Comparison of ENCODE assay signal across 23 cellular contexts in the genomic region with DNA sequence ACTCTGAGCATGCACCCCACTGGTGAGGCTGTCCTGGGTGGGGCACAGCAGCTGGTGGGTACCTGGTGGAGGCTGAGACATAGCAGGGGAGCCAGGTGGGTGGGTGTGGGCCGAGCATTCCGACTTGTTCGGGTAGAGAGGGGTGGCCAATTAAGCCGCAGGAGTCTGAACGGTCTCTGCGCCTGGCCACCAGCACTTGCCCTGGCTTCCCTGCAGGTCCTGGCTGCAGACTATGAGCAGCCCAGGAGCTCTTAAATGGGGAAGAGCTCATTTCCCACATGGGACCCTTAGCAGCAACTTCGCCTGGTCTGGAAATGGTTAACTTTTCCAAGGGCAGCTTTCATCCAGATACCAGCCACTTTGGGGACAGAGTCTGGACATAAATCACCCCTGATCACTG. TPM values are rescaled to one million over a fixed set of nuclear protein-coding genes. Genes with fewer than 3 reads are reported as not detected.
DNase-seq lines count a peak whose midpoint lies in the region; ATAC-seq, FAIRE-seq and TF ChIP-seq lines count a peak whose summit lies in the region.
"Had no signal": no experiment of that assay in that cellular context is flagged by ENCODE, and none has a peak within 500 bp of the region (broad histone marks: within the 10 kb centered on the region; RNA-seq: fewer than 3 reads in every experiment).

No MANE protein-coding gene starts in this region.

- no peaks in the 10 kb centered on the region for H3K79me1 ChIP-seq in mesenchymal stem cell (replicated peaks; ENCODE audit: low read length, poor library complexity, severe bottlenecking)

- TF ChIP-seq POLR2A in body of pancreas (IDR thresholded peaks at IDR 0.05) = no peak

- H3K27ac ChIP-seq in mesenchymal stem cell (ENCODE audit: low read length, poor library complexity, severe bottlenecking) (no peak overlapping the region), smooth muscle cell (ENCODE audit: low read depth) (peak overlapping the region; percentile 98), body of pancreas (no peak overlapping the region)
- H3K27ac ChIP-seq: foreskin keratinocyte, parathyroid adenoma, WERI-Rb-1 had no signal

- H3K9ac ChIP-seq in adipocyte (ENCODE audit: low read length) (peak overlapping the region; percentile 86), mesenchymal stem cell (ENCODE audit: low read length) (peak overlapping the region; percentile 88), smooth muscle cell (ENCODE audit: low read depth) (peak overlapping the region; percentile 65)
- H3K9ac ChIP-seq: parathyroid adenoma had no signal

- no peak overlapping the region for H2BK15ac ChIP-seq in mesenchymal stem cell (ENCODE audit: low read depth, poor library complexity, severe bottlenecking)

- H4K20me1 ChIP-seq in smooth muscle cell (ENCODE audit: low read depth) = no peaks in the 10 kb centered on the region

- no peak overlapping the region for H4K91ac ChIP-seq in mesenchymal stem cell (ENCODE audit: low read length)

- H3K9me3 ChIP-seq in adipocyte (ENCODE audit: control insufficient read depth, low read length) (no peaks in the 10 kb centered on the region), mesenchymal stem cell (ENCODE audit: control insufficient read depth, low read length) (no peaks in the 10 kb centered on the region), smooth muscle cell (replicated peaks; ENCODE audit: low read depth) (no peaks in the 10 kb centered on the region), body of pancreas (no peaks in the 10 kb centered on the region)

- H3F3A ChIP-seq in smooth muscle cell (ENCODE audit: low read depth) = peaks cover 28% of the 10 kb centered on the region

- WGBS in mesenchymal stem cell = 84% methylated on average over 7 of the region's 7 CpGs
- 79% methylated on average over 7 of the region's 7 CpGs for WGBS in smooth muscle cell (ENCODE audit: low lambda C conversion rate)
- WGBS in body of pancreas, 2 donors = 16 to 41% methylated on average over 4 to 7 of the region's 7 CpGs

- no peaks in the 10 kb centered on the region for H3K36me3 Mint-ChIP-seq in activated T-cell treated with anti-CD3 and anti-CD28 coated beads, Interleukin-2, amount 50 U/mL, for 72 hours (ENCODE audit: insufficient read depth in 2 of 2)
- H3K36me3 Mint-ChIP-seq: CD4-positive, CD25-positive, alpha-beta regulatory T cell; naive thymus-derived CD8-positive, alpha-beta T cell had no signal

- intact Hi-C loops in body of pancreas (cut with DNase I) = no loop called here

- peaks cover 48% of the 10 kb centered on the region for H3K79me2 ChIP-seq in smooth muscle cell (ENCODE audit: low read depth)
- H3K79me2 ChIP-seq: parathyroid adenoma had no signal

- no peak overlapping the region for H3K23ac ChIP-seq in mesenchymal stem cell (ENCODE audit: low read length in 2 of 2)

- no peaks in the 10 kb centered on the region for H3K27me3 ChIP-seq in adipocyte (replicated peaks; ENCODE audit: control insufficient read depth, insufficient read depth, low read length)
- peaks cover 0 to 51% of the 10 kb centered on the region in 2 experiments for H3K27me3 ChIP-seq in mesenchymal stem cell (ENCODE audit: control insufficient read depth in 1 of 2, insufficient read depth in 1 of 2, low read length in 2 of 2)
- no peaks in the 10 kb centered on the region for H3K27me3 ChIP-seq in smooth muscle cell (ENCODE audit: low read depth)
- H3K27me3 ChIP-seq in body of pancreas = peaks cover 0 to 3% of the 10 kb centered on the region in 2 donors

- H3K27ac Mint-ChIP-seq in activated T-cell treated with anti-CD3 and anti-CD28 coated beads, Interleukin-2, amount 50 U/mL, for 72 hours = no peak overlapping the region
- H3K27ac Mint-ChIP-seq: activated naive CD8-positive, alpha-beta T cell treated with anti-CD3 and anti-CD28 coated beads, Interleukin-2, amount 50 U/mL, for 24 hours; CD4-positive, CD25-positive, alpha-beta regulatory T cell; dendritic cell treated with granulocyte-macrophage colony-stimulating factor and Interleukin-4, amounts not matched to agents 40 ng/mL and 50 ng/mL, for 4 days; naive thymus-derived CD8-positive, alpha-beta T cell had no signal

- H3K18ac ChIP-seq in mesenchymal stem cell (ENCODE audit: low read depth in 1 of 2, low read length in 2 of 2) = peak overlapping the region in 1 of 2 experiments; percentile 50

- no peaks in the 10 kb centered on the region for H3K9me3 Mint-ChIP-seq in activated T-cell treated with anti-CD3 and anti-CD28 coated beads, Interleukin-2, amount 50 U/mL, for 72 hours
- H3K9me3 Mint-ChIP-seq: activated naive CD8-positive, alpha-beta T cell treated with anti-CD3 and anti-CD28 coated beads, Interleukin-2, amount 50 U/mL, for 24 hours; CD4-positive, CD25-positive, alpha-beta regulatory T cell; dendritic cell treated with granulocyte-macrophage colony-stimulating factor and Interleukin-4, amounts not matched to agents 40 ng/mL and 50 ng/mL, for 4 days; naive thymus-derived CD8-positive, alpha-beta T cell had no signal

- H3K4me2 ChIP-seq in mesenchymal stem cell (ENCODE audit: low read length, poor library complexity, severe bottlenecking) = no peak overlapping the region
- peak overlapping the region; percentile 68 for H3K4me2 ChIP-seq in smooth muscle cell

- H3K36me3 ChIP-seq in adipocyte (ENCODE audit: control insufficient read depth, insufficient read depth, low read length, severe bottlenecking) (no peaks in the 10 kb centered on the region), mesenchymal stem cell (ENCODE audit: control insufficient read depth in 1 of 2, insufficient read depth in 2 of 2, low read depth in 1 of 2, low read length in 2 of 2) (peaks cover 0 to 9% of the 10 kb centered on the region in 2 experiments), smooth muscle cell (ENCODE audit: low read depth) (no peaks in the 10 kb centered on the region), body of pancreas (replicated peaks in 1 of 2; ENCODE audit: insufficient read depth in 1 of 2, low read depth in 2 of 2) (no peaks in the 10 kb centered on the region)
- H3K36me3 ChIP-seq: WERI-Rb-1 had no signal

- no peak overlapping the region for H2BK120ac ChIP-seq in mesenchymal stem cell (ENCODE audit: low read depth, low read length)

- H2BK12ac ChIP-seq in mesenchymal stem cell (ENCODE audit: low read length in 2 of 2) = peak overlapping the region in 1 of 2 experiments; percentile 40

- DNase-seq in AG10803 (ENCODE audit: low read depth) (no peak), adipocyte (ENCODE audit: low read depth) (no peak), mesenchymal stem cell (no peak), smooth muscle cell (lab: John Stamatoyannopoulos, UW; ENCODE audit: unreplicated experiment) (no peak), body of pancreas (no peak), urothelium cell line (ENCODE audit: low spot score) (no peak)
- DNase-seq in activated T-cell treated with anti-CD3 and anti-CD28 coated beads, Interleukin-2, amount 50 U/mL, for 72 hours = no peak
- DNase-seq: activated CD8-positive, alpha-beta memory T cell treated with anti-CD3 and anti-CD28 coated beads, Interleukin-2, amount 50 U/mL, for 48 hours; activated effector memory CD4-positive, alpha-beta T cell treated with Interleukin-2 at 50 U/mL for 16 hours; activated naive CD8-positive, alpha-beta T cell treated with anti-CD3 and anti-CD28 coated beads, Interleukin-2, amount 50 U/mL, for 24 hours; CD4-positive, CD25-positive, alpha-beta regulatory T cell; naive thymus-derived CD8-positive, alpha-beta T cell; SHP77; stimulated activated CD4-positive, alpha-beta T cell treated with anti-CD3 and anti-CD28 coated beads, Interleukin-4, amount 100 ng/mL, for 4 hours; WERI-Rb-1 had no signal

- H2AFZ ChIP-seq in mesenchymal stem cell (ENCODE audit: low read depth, low read length) (no peak overlapping the region), smooth muscle cell (ENCODE audit: low read depth) (no peak overlapping the region)
- H2AFZ ChIP-seq: parathyroid adenoma had no signal

- TF ChIP-seq CTCF in AG10803 (conservative IDR thresholded peaks at IDR 0.05; ENCODE audit: low read length) = no peak
- TF ChIP-seq CTCF in smooth muscle cell (IDR thresholded peaks at IDR 0.05; ENCODE audit: borderline replicate concordance, insufficient read depth, poor library complexity, severe bottlenecking) = no peak
- TF ChIP-seq CTCF in body of pancreas (IDR thresholded peaks at IDR 0.05) = no peak

- H4K8ac ChIP-seq in mesenchymal stem cell (ENCODE audit: low read length) = no peak overlapping the region

- H3K27me3 Mint-ChIP-seq in activated T-cell treated with anti-CD3 and anti-CD28 coated beads, Interleukin-2, amount 50 U/mL, for 72 hours (ENCODE audit: low read depth) = peaks cover 6% of the 10 kb centered on the region

- no peak overlapping the region for H2BK5ac ChIP-seq in mesenchymal stem cell (ENCODE audit: low read depth, low read length, poor library complexity, severe bottlenecking)

- peak overlapping the region in 1 of 2 experiments; percentile 51 for H3K14ac ChIP-seq in mesenchymal stem cell (ENCODE audit: low read length in 2 of 2)

- FAIRE-seq in urothelium cell line (lab: Jason Lieb, UNC) = no peak
- FAIRE-seq: bronchial epithelial cell, GM18507, small intestine had no signal

- H2AK5ac ChIP-seq in mesenchymal stem cell (ENCODE audit: low read length, severe bottlenecking) = no peak overlapping the region

- H3K4me3 ChIP-seq in AG10803 (ENCODE audit: low read length) (peak overlapping the region; percentile 7; the same call in 1 of the 2 replicates), adipocyte (ENCODE audit: low read length) (peak overlapping the region; percentile 67), mesenchymal stem cell (ENCODE audit: insufficient read depth in 1 of 2, low read depth in 1 of 2, low read length in 2 of 2) (peak overlapping the region in 1 of 2 experiments; percentile 62), smooth muscle cell (no peak overlapping the region), body of pancreas (no peak overlapping the region)

- no peak for ATAC-seq in activated T-cell treated with anti-CD3 and anti-CD28 coated beads, Interleukin-2, amount 50 U/mL, for 72 hours (replicated peaks in 1 of 2)
- ATAC-seq in body of pancreas = no peak
- ATAC-seq in HG03039 (IDR thresholded peaks at IDR 0.05; ENCODE audit: unreplicated experiment) = no peak
- ATAC-seq: activated naive CD8-positive, alpha-beta T cell treated with anti-CD3 and anti-CD28 coated beads, Interleukin-2, amount 50 U/mL, for 24 hours; HCT116; naive thymus-derived CD8-positive, alpha-beta T cell had no signal

- peaks cover 47% of the 10 kb centered on the region for H3K4me1 ChIP-seq in adipocyte (ENCODE audit: control insufficient read depth, insufficient read depth, low read length)
- H3K4me1 ChIP-seq in mesenchymal stem cell (ENCODE audit: control insufficient read depth, insufficient read depth, low read depth, low read length) = peaks cover 4% of the 10 kb centered on the region
- H3K4me1 ChIP-seq in smooth muscle cell (ENCODE audit: low read depth) = peaks cover 6% of the 10 kb centered on the region
- no peaks in the 10 kb centered on the region for H3K4me1 ChIP-seq in body of pancreas
- H3K4me1 ChIP-seq: foreskin keratinocyte, parathyroid adenoma had no signal

- no peaks in the 10 kb centered on the region for H3K4me1 Mint-ChIP-seq in activated T-cell treated with anti-CD3 and anti-CD28 coated beads, Interleukin-2, amount 50 U/mL, for 72 hours (ENCODE audit: low read depth)
- H3K4me1 Mint-ChIP-seq: CD4-positive, CD25-positive, alpha-beta regulatory T cell; naive thymus-derived CD8-positive, alpha-beta T cell had no signal

- H3K4ac ChIP-seq in mesenchymal stem cell (ENCODE audit: low read depth in 1 of 2, low read length in 2 of 2) = peak overlapping the region in 1 of 2 experiments; percentile 10

- no peak overlapping the region for H3K4me3 Mint-ChIP-seq in activated T-cell treated with anti-CD3 and anti-CD28 coated beads, Interleukin-2, amount 50 U/mL, for 72 hours
- H3K4me3 Mint-ChIP-seq: activated naive CD8-positive, alpha-beta T cell treated with anti-CD3 and anti-CD28 coated beads, Interleukin-2, amount 50 U/mL, for 24 hours; CD4-positive, CD25-positive, alpha-beta regulatory T cell; dendritic cell treated with granulocyte-macrophage colony-stimulating factor and Interleukin-4, amounts not matched to agents 40 ng/mL and 50 ng/mL, for 4 days; naive thymus-derived CD8-positive, alpha-beta T cell had no signal

RNA-seq across cellular contexts. Expression of gene PRRX2, which starts 37.7 kb away (rescaled TPM):
- polyA plus RNA-seq in mesenchymal stem cell (2013, experiment 1 of 2) = 19.5 TPM
- 20.1 TPM for polyA plus RNA-seq in mesenchymal stem cell (2013, experiment 2 of 2)
- 59.9 and 87.7 TPM in 2 replicates for total RNA-seq in smooth muscle cell
- 180 and 234 TPM in 2 replicates for polyA plus RNA-seq in smooth muscle cell
- 1 to 10 TPM; 3.3 to 6.1 TPM for total RNA-seq in activated T-cell treated with anti-CD3 and anti-CD28 coated beads, Interleukin-2, amount 50 U/mL, for 72 hours
- total RNA-seq in body of pancreas = 1 to 10 TPM in 1 of 2 donors, not detected in 1; 1.0 TPM
- total RNA-seq: bronchial epithelial cell; CD4-positive, CD25-positive, alpha-beta regulatory T cell; foreskin keratinocyte; naive thymus-derived CD8-positive, alpha-beta T cell had no signal
- polyA plus RNA-seq: CD4-positive, CD25-positive, alpha-beta regulatory T cell; naive thymus-derived CD8-positive, alpha-beta T cell had no signal

RNA-seq across cellular contexts. Expression of gene PTGES, which starts 49.7 kb away (rescaled TPM):
- polyA plus RNA-seq in mesenchymal stem cell (2013, experiment 1 of 2) = 9.1 TPM
- 8.7 TPM for polyA plus RNA-seq in mesenchymal stem cell (2013, experiment 2 of 2)
- total RNA-seq in smooth muscle cell (36.9 and 49.5 TPM in 2 replicates), body of pancreas (under 1 TPM; 0.52 to 0.66 TPM)
- 69.6 and 176 TPM in 2 replicates for polyA plus RNA-seq in smooth muscle cell
- under 1 TPM; 0.48 to 0.74 TPM for total RNA-seq in activated T-cell treated with anti-CD3 and anti-CD28 coated beads, Interleukin-2, amount 50 U/mL, for 72 hours
- total RNA-seq: CD4-positive, CD25-positive, alpha-beta regulatory T cell; naive thymus-derived CD8-positive, alpha-beta T cell had no signal

Comparison
In these comparisons a context has a peak if more than half of its experiments do, and no peak if none do; other contexts are left out.
1. H3K4me3 ChIP-seq: peak in AG10803 (single experiment) and adipocyte (single experiment); none in smooth muscle cell (single experiment) and body of pancreas (0 of 2).
2. RNA of gene PTGES, which starts 49.7 kb away (total RNA-seq): 36.9 to 49.5 TPM in smooth muscle cell; 0.48 to 0.74 TPM in activated T-cell treated with anti-CD3 and anti-CD28 coated beads, Interleukin-2, amount 50 U/mL, for 72 hours and 0.52 to 0.66 TPM in body of pancreas; every median in the first group is over 10 times any median in the second.
3. Peak in every context shown above with its lines, with median percentiles within 50 percentile points of each other: H3K9ac ChIP-seq.